34 cellular contexts compared by ENCODE assay signal in the genomic region with DNA sequence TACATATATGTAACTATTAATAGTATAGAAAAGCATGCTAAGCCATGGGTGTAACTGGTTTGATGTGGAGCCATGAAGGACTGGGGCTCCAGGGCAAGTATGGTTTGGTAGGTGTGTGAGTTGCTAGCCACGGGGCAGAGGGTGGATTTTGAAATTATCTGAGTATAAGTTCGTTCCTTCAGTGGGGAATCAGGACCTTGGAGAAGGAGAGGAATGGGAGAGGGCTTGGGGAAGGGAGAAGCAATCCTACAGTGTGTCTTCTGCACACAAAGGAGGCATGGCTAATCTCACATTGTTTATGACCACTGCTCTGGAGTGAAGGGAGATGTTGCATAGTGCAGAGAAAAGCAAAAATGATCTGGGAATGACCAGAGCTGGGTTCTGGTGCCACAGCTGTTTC.
"Had no signal": no experiment of that assay in that cellular context is flagged by ENCODE, and none has a peak within 500 bp of the region (broad histone marks: within the 10 kb centered on the region; RNA-seq: fewer than 3 reads in every experiment).

No MANE protein-coding gene starts in this region.

- H3K9me3 ChIP-seq: adrenal gland, ascending aorta, body of pancreas, breast epithelium had no signal

- H3K27ac ChIP-seq: adrenal gland, ascending aorta, body of pancreas, brain microvascular endothelial cell, breast epithelium, cardiac muscle cell had no signal

- H3K4me3 ChIP-seq: adrenal gland, ascending aorta, body of pancreas, breast epithelium, cardiac muscle cell had no signal

- H3K4me1 ChIP-seq: adrenal gland, ascending aorta, body of pancreas, breast epithelium had no signal

- H3K36me3 ChIP-seq: adrenal gland, ascending aorta, brain microvascular endothelial cell, breast epithelium, cardiac muscle cell had no signal

- DNase-seq: activated effector memory CD4-positive, alpha-beta T cell treated with anti-CD3 and anti-CD28 coated beads, Interleukin-2, amount 50 U/mL, for 16 hours; activated effector memory CD4-positive, alpha-beta T cell treated with Interleukin-2 at 50 U/mL for 16 hours; activated gamma-delta T cell; activated gamma-delta T cell treated with Interleukin-2 at 50 U/mL for 16 hours; activated naive CD4-positive, alpha-beta T cell; activated naive CD4-positive, alpha-beta T cell treated with anti-CD3 and anti-CD28 coated beads for 36 hours; activated naive CD4-positive, alpha-beta T cell treated with anti-CD3 and anti-CD28 coated beads, Interleukin-2, amount 10 ng/mL, durations not matched to agents 7 days and 5 days; activated naive CD4-positive, alpha-beta T cell treated with anti-CD3 and anti-CD28 coated beads, Interleukin-2, amount 50 U/mL, for 16 hours; activated naive CD4-positive, alpha-beta T cell treated with Interleukin-2 at 50 U/mL for 16 hours; activated naive CD8-positive, alpha-beta T cell treated with anti-CD3 and anti-CD28 coated beads for 36 hours; activated naive CD8-positive, alpha-beta T cell treated with anti-CD3 and anti-CD28 coated beads, Interleukin-2, amount 10 ng/mL, durations not matched to agents 7 days and 5 days; activated naive CD8-positive, alpha-beta T cell treated with anti-CD3 and anti-CD28 coated beads, Interleukin-2, amount 50 U/mL, for 24 hours; activated T-cell treated with anti-CD3 and anti-CD28 coated beads, Interleukin-2, amount 50 U/mL, for 1 hour; activated T-cell treated with anti-CD3 and anti-CD28 coated beads, Interleukin-2, amount 50 U/mL, for 24 hours; activated T-cell treated with anti-CD3 and anti-CD28 coated beads, Interleukin-2, amount 50 U/mL, for 4 hours; activated T-cell treated with anti-CD3 and anti-CD28 coated beads, Interleukin-2, amount 50 U/mL, for 48 hours; activated T-cell treated with anti-CD3 and anti-CD28 coated beads, Interleukin-2, amount 50 U/mL, for 72 hours; adrenal gland; amniotic stem cell; amygdala; anterior cingulate cortex; aorta; body of pancreas; brain microvascular endothelial cell; caudate nucleus; central memory CD4-positive, alpha-beta T cell; cerebellar nuclear complex had no signal

- FAIRE-seq: astrocyte, bronchial epithelial cell had no signal

- ATAC-seq: activated naive CD4-positive, alpha-beta T cell treated with anti-CD3 and anti-CD28 coated beads, Interleukin-2, amount 50 U/mL, for 72 hours; activated naive CD8-positive, alpha-beta T cell treated with anti-CD3 and anti-CD28 coated beads, Interleukin-2, amount 50 U/mL, for 24 hours; activated T-cell treated with anti-CD3 and anti-CD28 coated beads, Interleukin-2, amount 50 U/mL, for 4 hours; activated T-cell treated with anti-CD3 and anti-CD28 coated beads, Interleukin-2, amount 50 U/mL, for 72 hours; activated T-helper 17 cell treated with anti-CD3 and anti-CD28 coated beads, Interleukin-2, amount 50 U/mL, for 72 hours; body of pancreas had no signal
